Comparison of ENCODE assay signal across 8 cellular contexts in genomic region chr13:97224544-97225324, GRCh38. TPM values are rescaled to one million over a fixed set of nuclear protein-coding genes. Genes with fewer than 3 reads are reported as not detected.
DNase-seq lines count a peak whose midpoint lies in the region; ATAC-seq, FAIRE-seq and TF ChIP-seq lines count a peak whose summit lies in the region.

No MANE protein-coding gene starts in this region.

- no peak overlapping the region for H3K9ac ChIP-seq in OCI-LY3 (ENCODE audit: low read length)

- FAIRE-seq in bronchial epithelial cell (lab: Jason Lieb, UNC): no peak

- in situ Hi-C loops in transverse colon (cut with MboI; ENCODE audit: low pct_ligation_motif_present in 1 of 4, low pct_unique_long_range_greater_than_20kb in 1 of 4, low sequenced_read_pairs in 3 of 4): loop anchor here in 3 of 4 donors (10.0 to 25.0 kb wide), 4 partner anchors 112 to 212 kb away; partner anchors contain the start of gene RAP2A (in 1 of the 3)

- intact Hi-C loops in transverse colon (cut with DNase I; ENCODE audit: low total_unique reads): loop anchor here (5.0 kb wide), 2 partner anchors 107 to 113 kb away; no protein-coding TSS in a partner anchor

- no peak overlapping the region for H2AFZ ChIP-seq in OCI-LY3 (ENCODE audit: low read depth, low read length)

- H3K4me3 ChIP-seq in OCI-LY3 (ENCODE audit: low read length) (no peak overlapping the region), bronchial epithelial cell (ENCODE audit: low read depth, low read length) (peak overlapping the region; percentile 51), lung (peak overlapping the region; percentile 51), transverse colon (peak overlapping the region; percentile 4 to 79 (median 44))

- peak; percentile 35 for DNase-seq in activated naive CD4-positive, alpha-beta T cell treated with Interleukin-2 at 50 U/mL for 16 hours
- DNase-seq in activated naive CD4-positive, alpha-beta T cell treated with anti-CD3 and anti-CD28 coated beads, Interleukin-2, amount 50 U/mL, for 16 hours: no peak
- peak; percentile 74 for DNase-seq in bronchial epithelial cell (ENCODE audit: low read depth)
- no peak for DNase-seq in lung (ENCODE audit: low spot score)
- DNase-seq in transverse colon: peak; percentile 70
- DNase-seq in mesenteric fat pad (ENCODE audit: low spot score): no peak
- no peak for DNase-seq in ecto neural progenitor cell (ENCODE audit: low spot score)

- TF ChIP-seq CTCF in OCI-LY3 (IDR thresholded peaks at IDR 0.05; ENCODE audit: low read depth, low read length) (no peak), bronchial epithelial cell (IDR thresholded peaks at IDR 0.05; ENCODE audit: insufficient read depth, low read length, severe bottlenecking) (no peak), lung (IDR thresholded peaks at IDR 0.05; ENCODE audit: control extremely low read depth, extremely low read depth) (no peak), transverse colon (IDR thresholded peaks at IDR 0.05) (no peak)

- H4K20me1 ChIP-seq in OCI-LY3 (ENCODE audit: insufficient read depth, low read length): no peaks in the 10 kb centered on the region

- no peak for ATAC-seq in lung (ENCODE audit: insufficient read depth, low FRiP score)

- H3K4me1 ChIP-seq in OCI-LY3 (ENCODE audit: low read length) (peaks cover 20% of the 10 kb centered on the region), lung (ENCODE audit: control insufficient read depth in 2 of 2, insufficient read depth in 2 of 2, low read length in 2 of 2) (peaks cover 16 to 41% of the 10 kb centered on the region in 2 donors), transverse colon (peaks cover 18 to 64% (median 47%) of the 10 kb centered on the region in 4 donors)

- H3K36me3 ChIP-seq in OCI-LY3 (replicated peaks; ENCODE audit: low read depth, low read length) (no peaks in the 10 kb centered on the region), bronchial epithelial cell (ENCODE audit: control insufficient read depth, insufficient read depth, low read length) (peaks cover 1% of the 10 kb centered on the region), lung (ENCODE audit: control insufficient read depth in 2 of 2, insufficient read depth in 2 of 2, low read length in 2 of 2) (no peaks in the 10 kb centered on the region), transverse colon (no peaks in the 10 kb centered on the region)

- peak overlapping the region; percentile 96; the same call in 1 of the 2 replicates for H3K4me2 ChIP-seq in OCI-LY3 (ENCODE audit: low read length)

- H3K79me2 ChIP-seq in OCI-LY3 (ENCODE audit: low read length): peaks cover 5% of the 10 kb centered on the region; the same call in 1 of the 2 replicates

- H3K9me3 ChIP-seq in OCI-LY3 (ENCODE audit: insufficient read depth, low read length) (no peaks in the 10 kb centered on the region), lung (ENCODE audit: control insufficient read depth in 2 of 2, insufficient read depth in 1 of 2, low read length in 1 of 2) (no peaks in the 10 kb centered on the region), transverse colon (no peaks in the 10 kb centered on the region)

- no peaks in the 10 kb centered on the region for H3K27me3 ChIP-seq in OCI-LY3 (ENCODE audit: low read depth, low read length)
- H3K27me3 ChIP-seq in bronchial epithelial cell (ENCODE audit: control insufficient read depth, insufficient read depth, low read length): no peaks in the 10 kb centered on the region
- H3K27me3 ChIP-seq in lung (ENCODE audit: control insufficient read depth, insufficient read depth): no peaks in the 10 kb centered on the region
- H3K27me3 ChIP-seq in transverse colon: no peaks in the 10 kb centered on the region

- H3K27ac ChIP-seq in OCI-LY3 (ENCODE audit: low read length) (no peak overlapping the region), lung (ENCODE audit: low read depth in 1 of 2, low read length in 1 of 2) (peak overlapping the region; percentile 73 to 98), transverse colon (peak overlapping the region; percentile 90 to 96 (median 90))

- WGBS in lung, 2 donors: 21 to 41% methylated on average over 5 of the region's 5 CpGs
- WGBS in transverse colon (ENCODE audit: low coverage in 1 of 2), 2 donors: 12 to 16% methylated on average over 5 of the region's 5 CpGs

- no peak for TF ChIP-seq EP300 in transverse colon (IDR thresholded peaks at IDR 0.05; ENCODE audit: low read depth)

- TF ChIP-seq POLR2A in transverse colon (IDR thresholded peaks at IDR 0.05): peak; percentile 21

RNA-seq across cellular contexts. Expression of gene MBNL2, which starts 2.6 kb away (rescaled TPM):
- total RNA-seq in bronchial epithelial cell (12.4 and 12.7 TPM in 2 replicates), lung (100 to 1,000 TPM in 1 of 2 donors, 10 to 100 TPM in 1; 59.3 to 108 TPM), transverse colon (10 to 100 TPM; 26.9 to 53.7 (median 46.1) TPM), mesenteric fat pad (80.0 TPM)
- 10 to 100 TPM; 13.3 to 19.3 TPM for polyA plus RNA-seq in lung

Comparison
In these comparisons a context has a peak if more than half of its experiments do, and no peak if none do; other contexts are left out.
1. DNase-seq: peak in activated naive CD4-positive, alpha-beta T cell treated with Interleukin-2 at 50 U/mL for 16 hours (single experiment), bronchial epithelial cell (single experiment) and transverse colon (single experiment); none in activated naive CD4-positive, alpha-beta T cell treated with anti-CD3 and anti-CD28 coated beads, Interleukin-2, amount 50 U/mL, for 16 hours (single experiment), lung (single experiment), mesenteric fat pad (single experiment) and ecto neural progenitor cell (single experiment).